In the genomic region with DNA sequence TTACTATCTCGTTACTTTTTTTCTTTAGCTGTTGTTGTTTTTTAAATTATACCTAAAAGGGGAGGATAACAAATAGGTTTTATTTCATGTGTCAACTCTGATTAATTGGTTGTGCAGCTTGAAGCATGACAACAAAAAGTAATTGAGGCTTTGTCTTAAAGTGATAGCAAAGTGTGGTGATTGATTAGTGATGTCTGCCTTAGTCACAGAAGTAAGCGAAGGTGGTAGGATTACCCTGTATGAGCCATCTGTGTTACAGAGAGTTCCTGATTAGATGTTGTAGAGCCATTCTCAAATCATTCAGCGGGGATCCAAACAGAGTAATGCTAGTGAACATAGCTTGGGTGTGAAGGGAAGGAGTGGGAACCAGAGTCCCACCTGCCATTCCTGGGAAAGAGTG, we compare ENCODE assay signal across 23 cellular contexts. TPM values are rescaled to one million over a fixed set of nuclear protein-coding genes. Genes with fewer than 3 reads are reported as not detected.
DNase-seq lines count a peak whose midpoint lies in the region; FAIRE-seq and TF ChIP-seq lines count a peak whose summit lies in the region.
"Had no signal": no experiment of that assay in that cellular context is flagged by ENCODE, and none has a peak within 500 bp of the region (broad histone marks: within the 10 kb centered on the region; RNA-seq: fewer than 3 reads in every experiment).

No MANE protein-coding gene starts in this region.

- no peaks in the 10 kb centered on the region for H3K9me3 Mint-ChIP-seq in activated naive CD8-positive, alpha-beta T cell (ENCODE audit: low read depth)
- no peaks in the 10 kb centered on the region for H3K9me3 Mint-ChIP-seq in activated naive CD8-positive, alpha-beta T cell treated with anti-CD3 and anti-CD28 coated beads for 36 hours
- H3K9me3 Mint-ChIP-seq: CD14-positive monocyte; CD4-positive, alpha-beta memory T cell; GM23338; HFFc6 had no signal

- TF ChIP-seq CTCF in bronchial epithelial cell (IDR thresholded peaks at IDR 0.05; ENCODE audit: insufficient read depth, low read length, severe bottlenecking): no peak

- no peaks in the 10 kb centered on the region for H3K27me3 Mint-ChIP-seq in activated naive CD8-positive, alpha-beta T cell
- no peaks in the 10 kb centered on the region for H3K27me3 Mint-ChIP-seq in activated naive CD8-positive, alpha-beta T cell treated with anti-CD3 and anti-CD28 coated beads for 36 hours
- H3K27me3 Mint-ChIP-seq: CD4-positive, alpha-beta memory T cell had no signal

- H3K36me3 ChIP-seq in bronchial epithelial cell (ENCODE audit: control insufficient read depth, insufficient read depth, low read length): peaks cover 10% of the 10 kb centered on the region

- no peaks in the 10 kb centered on the region for H3K4me1 Mint-ChIP-seq in activated naive CD8-positive, alpha-beta T cell (ENCODE audit: low read depth)
- H3K4me1 Mint-ChIP-seq in activated naive CD8-positive, alpha-beta T cell treated with anti-CD3 and anti-CD28 coated beads for 36 hours: peaks cover 1% of the 10 kb centered on the region
- H3K4me1 Mint-ChIP-seq: CD14-positive monocyte, GM23338 had no signal

- FAIRE-seq in bronchial epithelial cell (lab: Jason Lieb, UNC): no peak
- FAIRE-seq: A549, GM12892, GM18507, H54 had no signal

- H3K27me3 ChIP-seq in bronchial epithelial cell (ENCODE audit: control insufficient read depth, insufficient read depth, low read length): no peaks in the 10 kb centered on the region
- H3K27me3 ChIP-seq: BLaER1 had no signal

- no peak overlapping the region for H3K4me3 ChIP-seq in bronchial epithelial cell (ENCODE audit: low read depth, low read length)
- H3K4me3 ChIP-seq: A549, BLaER1, GM23338 had no signal

- peak overlapping the region; percentile 58 for H3K27ac Mint-ChIP-seq in activated naive CD8-positive, alpha-beta T cell
- no peak overlapping the region for H3K27ac Mint-ChIP-seq in activated naive CD8-positive, alpha-beta T cell treated with anti-CD3 and anti-CD28 coated beads for 36 hours
- H3K27ac Mint-ChIP-seq: CD14-positive monocyte, GM23338, HFFc6 had no signal

- DNase-seq in NCI-H82 (lab: John Stamatoyannopoulos, UW) (peak; percentile 24), NCI-H82 treated with DMSO at 0.1 percent for 48 hours (lab: John Stamatoyannopoulos, UW; ENCODE audit: unreplicated experiment) (no peak), bronchial epithelial cell (ENCODE audit: low read depth) (peak; percentile 44), SHP77 treated with DMSO at 0.1 percent for 48 hours (lab: John Stamatoyannopoulos, UW) (no peak), LoVo (ENCODE audit: low spot score) (no peak), AML-193 (lab: John Stamatoyannopoulos, UW) (no peak)
- no peak for DNase-seq in activated naive CD8-positive, alpha-beta T cell treated with anti-CD3 and anti-CD28 coated beads for 36 hours
- DNase-seq: CD4-positive, alpha-beta memory T cell; DMS153; DMS79; GDM1; HCEC 1CT; HFFc6 had no signal

- H3K36me3 Mint-ChIP-seq in activated naive CD8-positive, alpha-beta T cell: peaks cover 7% of the 10 kb centered on the region
- no peaks in the 10 kb centered on the region for H3K36me3 Mint-ChIP-seq in activated naive CD8-positive, alpha-beta T cell treated with anti-CD3 and anti-CD28 coated beads for 36 hours

- no peak overlapping the region for H3K4me3 Mint-ChIP-seq in activated naive CD8-positive, alpha-beta T cell
- no peak overlapping the region for H3K4me3 Mint-ChIP-seq in activated naive CD8-positive, alpha-beta T cell treated with anti-CD3 and anti-CD28 coated beads for 36 hours
- H3K4me3 Mint-ChIP-seq: CD14-positive monocyte; CD4-positive, alpha-beta memory T cell; GM23338; HFFc6 had no signal

RNA-seq across cellular contexts. Expression of a gene that starts 14.4 kb away (rescaled TPM):
- 10 to 100 TPM; 50.7 to 51.2 TPM for total RNA-seq in activated naive CD8-positive, alpha-beta T cell treated with anti-CD3 and anti-CD28 coated beads for 36 hours
- total RNA-seq in bronchial epithelial cell: 71.6 and 74.5 TPM in 2 replicates

RNA-seq across cellular contexts. Expression of a gene that starts 37.3 kb away (rescaled TPM):
- 1 to 10 TPM; 1.3 to 1.4 TPM for total RNA-seq in activated naive CD8-positive, alpha-beta T cell treated with anti-CD3 and anti-CD28 coated beads for 36 hours
- total RNA-seq in bronchial epithelial cell: 1.9 and 2.4 TPM in 2 replicates
- total RNA-seq: HT1080 had no signal

RNA-seq across cellular contexts. Expression of a gene that starts 58.9 kb away (rescaled TPM):
- total RNA-seq in activated naive CD8-positive, alpha-beta T cell treated with anti-CD3 and anti-CD28 coated beads for 36 hours: under 1 TPM in 1 of 2 experiments, not detected in 1; 0.14 TPM
- not detected in 2 replicates for total RNA-seq in bronchial epithelial cell
- total RNA-seq: CD4-positive, alpha-beta memory T cell; Daoy; HFFc6; HT1080 had no signal

Comparison
In these comparisons a context has a peak if more than half of its experiments do, and no peak if none do; other contexts are left out.
1. DNase-seq: peak in NCI-H82 (single experiment) and bronchial epithelial cell (single experiment); none in NCI-H82 treated with DMSO at 0.1 percent for 48 hours (single experiment), activated naive CD8-positive, alpha-beta T cell treated with anti-CD3 and anti-CD28 coated beads for 36 hours (single experiment), SHP77 treated with DMSO at 0.1 percent for 48 hours (single experiment), LoVo (single experiment) and AML-193 (0 of 2).